In the genomic region with DNA sequence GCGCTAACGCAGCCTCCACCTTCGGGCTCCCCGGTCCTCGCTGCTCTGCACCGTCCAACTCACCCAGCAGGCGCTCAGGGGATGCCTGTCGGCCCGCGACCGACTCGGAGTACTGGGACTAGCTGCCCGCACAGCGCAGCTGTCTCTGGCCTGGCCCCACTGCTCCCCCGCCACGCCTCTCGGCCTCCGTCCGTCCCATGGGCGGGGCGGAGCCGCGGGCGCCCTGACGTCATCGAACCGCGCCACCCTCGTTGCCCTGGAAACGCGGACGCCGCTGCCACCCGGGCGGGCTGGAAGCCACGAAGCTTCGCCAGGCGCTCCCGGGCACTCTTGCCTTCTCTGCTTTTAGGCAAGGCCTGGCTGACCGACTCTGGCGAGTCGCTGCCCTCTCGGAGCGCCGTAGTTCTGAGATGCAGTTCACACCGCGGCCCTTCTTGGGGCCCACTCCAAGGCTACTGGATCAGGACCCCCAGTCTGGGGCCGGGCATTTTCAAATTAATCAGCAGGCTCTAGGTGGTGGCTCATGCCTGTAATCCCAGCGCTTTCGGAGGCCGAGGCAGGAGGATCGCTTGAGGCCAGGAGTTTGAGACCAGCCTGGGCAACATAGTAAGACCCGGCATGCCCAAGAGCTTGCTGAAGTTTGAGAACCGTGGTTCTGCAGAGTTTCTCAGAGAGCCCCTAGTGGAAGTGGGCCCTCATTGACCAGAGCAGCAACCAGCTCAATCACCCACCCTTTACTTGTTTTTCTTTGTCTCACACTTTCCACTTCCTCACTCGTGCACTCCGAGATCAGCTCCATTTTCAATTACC, we compare ENCODE assay signal across 8 cellular contexts. TPM values are rescaled to one million over a fixed set of nuclear protein-coding genes. Genes with fewer than 3 reads are reported as not detected.
DNase-seq lines count a peak whose midpoint lies in the region; TF ChIP-seq lines count a peak whose summit lies in the region.

No MANE protein-coding gene starts in this region.

- peak; percentile 82 for DNase-seq in G401 (ENCODE audit: low spot score)
- peak; percentile 72 for DNase-seq in GOT3 (lab: John Stamatoyannopoulos, UW)
- DNase-seq in Kasumi-1 (lab: John Stamatoyannopoulos, UW) = peak; percentile 72 to 77
- peak; percentile 89 for DNase-seq in RPMI8226
- peak; percentile 90 for DNase-seq in activated T-helper 2 cell treated with anti-CD3 and anti-CD28 coated beads, Interferon-gamma antibody, Interleukin-2, Interleukin-4, amounts not matched to agents 10 μg/mL and 5 μg/mL and 100 μg/mL, durations not matched to agents 14 hours and 24 hours and 36 hours (ENCODE audit: low spot score)
- peak; percentile 77 for DNase-seq in fibroblast of peridontal ligament (ENCODE audit: extremely low read depth)

- peak; percentile 35 to 49 (median 44) for TF ChIP-seq CTCF in nephron (IDR thresholded peaks at IDR 0.05; ENCODE audit: unreplicated experiment in 3 of 3)

- intact Hi-C loops in activated T-helper 2 cell treated with anti-CD3 and anti-CD28 coated beads, Interferon-gamma antibody, Interleukin-2, Interleukin-4, amounts not matched to agents 10 μg/mL and 5 μg/mL and 100 μg/mL, durations not matched to agents 14 hours and 24 hours and 36 hours (cut with micrococcal nuclease) = loop anchor here (1.0 kb wide), 3 partner anchors 9 to 186 kb away; partner anchors contain the start of genes ACOX3 and TRMT44

- peak overlapping the region; percentile 93 for H3K4me3 Mint-ChIP-seq in activated T-helper 2 cell treated with anti-CD3 and anti-CD28 coated beads, Interferon-gamma antibody, Interleukin-2, Interleukin-4, amounts not matched to agents 10 μg/mL and 5 μg/mL and 100 μg/mL, durations not matched to agents 14 hours and 24 hours and 36 hours (ENCODE audit: low read depth)
- H3K4me3 Mint-ChIP-seq in nephron = peak overlapping the region; percentile 85 to 97 (median 97)
- H3K4me3 Mint-ChIP-seq in stimulated activated naive CD8-positive, alpha-beta T cell treated with anti-CD3 and anti-CD28 coated beads, Interleukin-15, Interleukin-2, amounts not matched to agents 100 ng/mL and 50 ng/mL, for 24 hours = peak overlapping the region; percentile 92

- in situ Hi-C loops in G401 (cut with HindIII; ENCODE audit: low sequenced_read_pairs) = no loop called here

- peaks cover 17% of the 10 kb centered on the region for H3K4me1 Mint-ChIP-seq in activated T-helper 2 cell treated with anti-CD3 and anti-CD28 coated beads, Interferon-gamma antibody, Interleukin-2, Interleukin-4, amounts not matched to agents 10 μg/mL and 5 μg/mL and 100 μg/mL, durations not matched to agents 14 hours and 24 hours and 36 hours (ENCODE audit: low read depth)
- H3K4me1 Mint-ChIP-seq in nephron = peaks cover 42% of the 10 kb centered on the region
- peaks cover 21% of the 10 kb centered on the region for H3K4me1 Mint-ChIP-seq in stimulated activated naive CD8-positive, alpha-beta T cell treated with anti-CD3 and anti-CD28 coated beads, Interleukin-15, Interleukin-2, amounts not matched to agents 100 ng/mL and 50 ng/mL, for 24 hours (ENCODE audit: low read depth)

- no peaks in the 10 kb centered on the region for H3K36me3 Mint-ChIP-seq in activated T-helper 2 cell treated with anti-CD3 and anti-CD28 coated beads, Interferon-gamma antibody, Interleukin-2, Interleukin-4, amounts not matched to agents 10 μg/mL and 5 μg/mL and 100 μg/mL, durations not matched to agents 14 hours and 24 hours and 36 hours (ENCODE audit: low read depth)
- H3K36me3 Mint-ChIP-seq in nephron (ENCODE audit: low read depth) = peaks cover 4% of the 10 kb centered on the region
- peaks cover 7% of the 10 kb centered on the region for H3K36me3 Mint-ChIP-seq in stimulated activated naive CD8-positive, alpha-beta T cell treated with anti-CD3 and anti-CD28 coated beads, Interleukin-15, Interleukin-2, amounts not matched to agents 100 ng/mL and 50 ng/mL, for 24 hours (ENCODE audit: low read depth)

- H3K27ac Mint-ChIP-seq in activated T-helper 2 cell treated with anti-CD3 and anti-CD28 coated beads, Interferon-gamma antibody, Interleukin-2, Interleukin-4, amounts not matched to agents 10 μg/mL and 5 μg/mL and 100 μg/mL, durations not matched to agents 14 hours and 24 hours and 36 hours = peak overlapping the region; percentile 81
- peak overlapping the region; percentile 47 to 97 (median 96) for H3K27ac Mint-ChIP-seq in nephron
- H3K27ac Mint-ChIP-seq in stimulated activated naive CD8-positive, alpha-beta T cell treated with anti-CD3 and anti-CD28 coated beads, Interleukin-15, Interleukin-2, amounts not matched to agents 100 ng/mL and 50 ng/mL, for 24 hours = peak overlapping the region; percentile 86

- H3K9me3 Mint-ChIP-seq in activated T-helper 2 cell treated with anti-CD3 and anti-CD28 coated beads, Interferon-gamma antibody, Interleukin-2, Interleukin-4, amounts not matched to agents 10 μg/mL and 5 μg/mL and 100 μg/mL, durations not matched to agents 14 hours and 24 hours and 36 hours = no peaks in the 10 kb centered on the region
- no peaks in the 10 kb centered on the region for H3K9me3 Mint-ChIP-seq in nephron
- H3K9me3 Mint-ChIP-seq in stimulated activated naive CD8-positive, alpha-beta T cell treated with anti-CD3 and anti-CD28 coated beads, Interleukin-15, Interleukin-2, amounts not matched to agents 100 ng/mL and 50 ng/mL, for 24 hours = no peaks in the 10 kb centered on the region

- no peaks in the 10 kb centered on the region for H3K27me3 Mint-ChIP-seq in activated T-helper 2 cell treated with anti-CD3 and anti-CD28 coated beads, Interferon-gamma antibody, Interleukin-2, Interleukin-4, amounts not matched to agents 10 μg/mL and 5 μg/mL and 100 μg/mL, durations not matched to agents 14 hours and 24 hours and 36 hours (ENCODE audit: low read depth)
- no peaks in the 10 kb centered on the region for H3K27me3 Mint-ChIP-seq in nephron (ENCODE audit: low read depth)
- H3K27me3 Mint-ChIP-seq in stimulated activated naive CD8-positive, alpha-beta T cell treated with anti-CD3 and anti-CD28 coated beads, Interleukin-15, Interleukin-2, amounts not matched to agents 100 ng/mL and 50 ng/mL, for 24 hours = no peaks in the 10 kb centered on the region

RNA-seq across cellular contexts. Expression of gene ACOX3, which starts 12.0 kb away (rescaled TPM):
- total RNA-seq in G401 (2014; rRNA removed; shearing (Covaris generic)) = 41.8 and 46.7 TPM in 2 replicates
- total RNA-seq in activated T-helper 2 cell treated with anti-CD3 and anti-CD28 coated beads, Interferon-gamma antibody, Interleukin-2, Interleukin-4, amounts not matched to agents 10 μg/mL and 5 μg/mL and 100 μg/mL, durations not matched to agents 14 hours and 24 hours and 36 hours = 28.4 and 29.9 TPM in 2 replicates

RNA-seq across cellular contexts. Expression of gene TRMT44, which starts 12.1 kb away (rescaled TPM):
- total RNA-seq in G401 (2014; rRNA removed; shearing (Covaris generic)) = 15.9 and 24.9 TPM in 2 replicates
- total RNA-seq in activated T-helper 2 cell treated with anti-CD3 and anti-CD28 coated beads, Interferon-gamma antibody, Interleukin-2, Interleukin-4, amounts not matched to agents 10 μg/mL and 5 μg/mL and 100 μg/mL, durations not matched to agents 14 hours and 24 hours and 36 hours = 25.6 and 28.2 TPM in 2 replicates

Comparison
In these comparisons a context has a peak if more than half of its experiments do, and no peak if none do; other contexts are left out.
1. Peak in every context shown above with its lines: DNase-seq.